Comparison of ENCODE assay signal across 8 cellular contexts in genomic region chr5:62412549-62413329, GRCh38.
DNase-seq lines count a peak whose midpoint lies in the region; ATAC-seq and TF ChIP-seq lines count a peak whose summit lies in the region.

Gene IPO11 (plus strand): TSS chr5:62412763. CDS start chr5:62437280, 24,517 bp downstream.

- peak; percentile 95 for ATAC-seq in GM19035 (IDR thresholded peaks at IDR 0.05; ENCODE audit: unreplicated experiment)
- peak; percentile 95 for ATAC-seq in HG03354 (IDR thresholded peaks at IDR 0.05; ENCODE audit: poor library complexity, severe bottlenecking, unreplicated experiment)
- ATAC-seq in activated CD4-positive, CD25-positive, alpha-beta regulatory T cell treated with anti-CD3 and anti-CD28 coated beads, Interleukin-2, amount 50 U/mL, for 24 hours: peak; percentile 87 to 88

- no peak for TF ChIP-seq CTCF in AG09319 (IDR thresholded peaks at IDR 0.05; ENCODE audit: low read depth, low read length)

- DNase-seq in AG09319 (ENCODE audit: extremely low read depth, low read depth) (peak; percentile 98), NCI-H446 treated with DMSO at 0.1 percent for 48 hours (lab: John Stamatoyannopoulos, UW) (peak; percentile 98), cerebellar cortex (ENCODE audit: low spot score) (peak; percentile 100), iris pigment epithelial cell (ENCODE audit: low read depth) (peak; percentile 98)
- peak; percentile 98 to 99 for DNase-seq in stimulated activated CD4-positive, alpha-beta T cell treated with anti-CD3 and anti-CD28 coated beads, Interleukin-12 subunit alpha, Interleukin-12 subunit beta, amount 100 ng/mL, for 24 hours (ENCODE audit: low read depth in 2 of 2)

Comparison
In these comparisons a context has a peak if more than half of its experiments do, and no peak if none do; other contexts are left out.
1. Peak in every context shown above with its lines: DNase-seq and ATAC-seq.